ENCODE assay signal across 16 cellular contexts in genomic region chr14:35875296-35875695, GRCh38. TPM values are rescaled to one million over a fixed set of nuclear protein-coding genes. Genes with fewer than 3 reads are reported as not detected.
A peak's percentile ranks its signal among the peaks of the same experiment; 100 is the strongest.
DNase-seq lines count a peak whose midpoint lies in the region; ATAC-seq and TF ChIP-seq lines count a peak whose summit lies in the region.
"Had no signal": no experiment of that assay in that cellular context is flagged by ENCODE, and none has a peak within 500 bp of the region (broad histone marks: within the 10 kb centered on the region; RNA-seq: fewer than 3 reads in every experiment).

No MANE protein-coding gene starts in this region.

- no peak for ATAC-seq in RWPE2 (ENCODE audit: low read depth)
- ATAC-seq: T-cell had no signal

- H3K36me3 Mint-ChIP-seq in HFFc6 (ENCODE audit: low read depth), result no peaks in the 10 kb centered on the region

- no peak overlapping the region for H3K27ac ChIP-seq in HEK293 (ENCODE audit: extremely low read depth, low read depth, low read length)
- H3K27ac ChIP-seq in RWPE2 (ENCODE audit: poor library complexity, severe bottlenecking), result peak overlapping the region; percentile 71

- TF ChIP-seq CTCF in HEK293 (tag by site-specific recombination; IDR thresholded peaks at IDR 0.05) (no peak), RWPE2 (IDR thresholded peaks at IDR 0.05; ENCODE audit: poor library complexity, severe bottlenecking) (no peak), choroid plexus epithelial cell (conservative IDR thresholded peaks at IDR 0.05; ENCODE audit: low read depth, low read length) (no peak), HFFc6 (IDR thresholded peaks at IDR 0.05) (no peak)

- DNase-seq in RWPE2 (ENCODE audit: low spot score) (no peak), choroid plexus epithelial cell (ENCODE audit: low read depth) (peak; percentile 80), iris pigment epithelial cell (ENCODE audit: low read depth) (peak; percentile 78), HFFc6 (no peak), superior temporal gyrus (ENCODE audit: extremely low spot score) (no peak)
- no peak for DNase-seq in activated naive CD4-positive, alpha-beta T cell treated with Interleukin-2 at 50 U/mL for 16 hours
- DNase-seq: C1 segment of cervical spinal cord, DMS79, NCI-H1092 treated with DMSO at 0.1 percent for 48 hours, NCI-H1694 treated with DMSO at 0.1 percent for 48 hours, NCI-H446, NCI-H69, Right ventricle myocardium superior, SK-N-SH, T-cell had no signal

- H3K9me3 Mint-ChIP-seq in HFFc6, result no peaks in the 10 kb centered on the region
- H3K9me3 Mint-ChIP-seq: T-cell had no signal

- no peaks in the 10 kb centered on the region for H3K27me3 Mint-ChIP-seq in HFFc6 (ENCODE audit: insufficient read depth)
- H3K27me3 Mint-ChIP-seq: T-cell had no signal

- POLR2A ChIA-PET in HEK293 (lab: Yijun Ruan, JAX), result interaction anchor here (0.8 kb wide), 1 partner anchor 49 kb away, joined by 3 read pairs; the partner anchor contains the start of gene BRMS1L

- H3K9me3 ChIP-seq in HEK293 (ENCODE audit: control insufficient read depth, insufficient read depth, low read depth, low read length) (no peaks in the 10 kb centered on the region), RWPE2 (ENCODE audit: severe bottlenecking) (no peaks in the 10 kb centered on the region)
- H3K9me3 ChIP-seq: SK-N-SH had no signal

- H3K36me3 ChIP-seq in HEK293 (ENCODE audit: control insufficient read depth in 2 of 2, insufficient read depth in 1 of 2, low read length in 2 of 2) (peaks cover 2 to 3% of the 10 kb centered on the region in 2 experiments; a peak in 2 of 3 replicates), RWPE2 (ENCODE audit: low read depth) (no peaks in the 10 kb centered on the region)

- H3K4me1 ChIP-seq in HEK293 (ENCODE audit: control insufficient read depth, insufficient read depth, low read length) (peaks cover 10% of the 10 kb centered on the region), RWPE2 (ENCODE audit: insufficient read depth, poor library complexity, severe bottlenecking) (peaks cover 37% of the 10 kb centered on the region)

- H3K27me3 ChIP-seq in RWPE2 (ENCODE audit: insufficient read depth, poor library complexity, severe bottlenecking), result no peaks in the 10 kb centered on the region

- H3K4me3 ChIP-seq in HEK293 (ENCODE audit: low read depth, low read length), result no peak overlapping the region
- no peak overlapping the region for H3K4me3 ChIP-seq in RWPE2 (ENCODE audit: severe bottlenecking)
- no peak overlapping the region for H3K4me3 ChIP-seq in choroid plexus epithelial cell (ENCODE audit: low read depth, low read length)

- H3K27ac Mint-ChIP-seq in HFFc6, result no peak overlapping the region
- H3K27ac Mint-ChIP-seq: T-cell had no signal

- no peak overlapping the region for H3K4me3 Mint-ChIP-seq in HFFc6
- H3K4me3 Mint-ChIP-seq: T-cell had no signal

- H3K4me1 Mint-ChIP-seq in HFFc6 (ENCODE audit: low read depth), result peaks cover 27% of the 10 kb centered on the region

- CTCF ChIA-PET in HEK293 (lab: Yijun Ruan, JAX), result interaction anchor here (1.4 kb wide), 1 partner anchor 9 kb away, joined by 3 read pairs; no protein-coding TSS in a partner anchor

TF ChIP-seq in HEK293, 187 proteins besides CTCF, POLR2A, EP300 and RAD21:
- TF ChIP-seq ZNF704 (tag by site-specific recombination; IDR thresholded peaks at IDR 0.05) (no peak), ZNF280C (tag by site-specific recombination; IDR thresholded peaks at IDR 0.05) (no peak), GLIS2 (tag by site-specific recombination; IDR thresholded peaks at IDR 0.05) (no peak), ZBTB6 (tag by site-specific recombination; IDR thresholded peaks at IDR 0.05) (no peak), ZNF174 (tag by site-specific recombination; IDR thresholded peaks at IDR 0.05) (no peak), PRDM6 (tag by site-specific recombination; IDR thresholded peaks at IDR 0.05) (peak; percentile 42), ZNF473 (tag by site-specific recombination; IDR thresholded peaks at IDR 0.05) (no peak), KLF16 (tag by site-specific recombination; IDR thresholded peaks at IDR 0.05) (no peak)

RNA-seq across cellular contexts. Expression of gene BRMS1L, which starts 49.2 kb away (rescaled TPM):
- 10 to 100 TPM in 1 of 6 experiments, 1 to 10 TPM in 5; 7.1 to 10.1 (median 8.4) TPM for total RNA-seq in HFFc6 (2021; fragmentation: NEBNext Ultra II Directional; extraction: Animal tissue kit (Norgen Biotek cat#: 25700))

Comparison
In these comparisons a context has a peak if more than half of its experiments do, and no peak if none do; other contexts are left out.
1. DNase-seq: peak in choroid plexus epithelial cell (single experiment) and iris pigment epithelial cell (single experiment); none in RWPE2 (single experiment), HFFc6 (single experiment), superior temporal gyrus (single experiment) and activated naive CD4-positive, alpha-beta T cell treated with Interleukin-2 at 50 U/mL for 16 hours (single experiment).